Comparison of ENCODE assay signal across 2 cellular contexts in the genomic region with DNA sequence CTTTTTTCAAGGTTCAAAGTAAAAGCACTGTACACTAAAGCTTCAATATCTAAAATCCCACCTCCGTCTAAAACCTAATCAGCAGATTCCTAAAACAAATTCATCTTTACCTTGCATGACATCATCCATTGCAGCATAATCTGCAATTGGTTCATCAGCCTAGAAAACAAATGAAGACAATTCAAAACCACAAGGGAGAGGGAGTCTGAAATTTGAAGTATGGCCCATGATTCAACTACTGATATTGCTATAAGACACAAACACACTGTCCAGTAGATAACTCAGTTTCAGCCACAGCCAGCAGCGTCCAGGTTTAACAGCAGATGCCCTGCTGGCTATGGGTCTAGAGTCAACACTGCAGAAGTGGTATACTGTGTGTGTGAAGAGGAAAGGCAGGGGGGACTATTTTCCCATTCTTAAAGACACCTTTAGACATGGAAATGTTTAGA.
TF ChIP-seq lines count a peak whose summit lies in the region.

No MANE protein-coding gene starts in this region.

TF ChIP-seq in HEK293, 187 proteins besides CTCF, POLR2A, EP300 and RAD21:
- TF ChIP-seq ZEB2 (tag by site-specific recombination; IDR thresholded peaks at IDR 0.05): no peak
- TF ChIP-seq, protein P1, sequence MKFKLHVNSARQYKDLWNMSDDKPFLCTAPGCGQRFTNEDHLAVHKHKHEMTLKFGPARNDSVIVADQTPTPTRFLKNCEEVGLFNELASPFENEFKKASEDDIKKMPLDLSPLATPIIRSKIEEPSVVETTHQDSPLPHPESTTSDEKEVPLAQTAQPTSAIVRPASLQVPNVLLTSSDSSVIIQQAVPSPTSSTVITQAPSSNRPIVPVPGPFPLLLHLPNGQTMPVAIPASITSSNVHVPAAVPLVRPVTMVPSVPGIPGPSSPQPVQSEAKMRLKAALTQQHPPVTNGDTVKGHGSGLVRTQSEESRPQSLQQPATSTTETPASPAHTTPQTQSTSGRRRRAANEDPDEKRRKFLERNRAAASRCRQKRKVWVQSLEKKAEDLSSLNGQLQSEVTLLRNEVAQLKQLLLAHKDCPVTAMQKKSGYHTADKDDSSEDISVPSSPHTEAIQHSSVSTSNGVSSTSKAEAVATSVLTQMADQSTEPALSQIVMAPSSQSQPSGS (tag by site-specific recombination; IDR thresholded peaks at IDR 0.05; ENCODE audit: low read depth): peak; percentile 5; the same call in 1 of the 2 replicates
- no peak for TF ChIP-seq ZBTB21 (tag by site-specific recombination; IDR thresholded peaks at IDR 0.05)
- no peak for TF ChIP-seq ZNF426 (tag by site-specific recombination; IDR thresholded peaks at IDR 0.05)

TF ChIP-seq in endothelial cell of umbilical vein, 7 proteins besides CTCF, POLR2A, EP300 and RAD21:
- TF ChIP-seq GATA2 (IDR thresholded peaks at IDR 0.05; ENCODE audit: insufficient read depth, insufficient read length, low read depth, low read length): no peak
- TF ChIP-seq JUN (IDR thresholded peaks at IDR 0.05; ENCODE audit: borderline replicate concordance, insufficient read depth, insufficient read length, low read depth): no peak
- no peak for TF ChIP-seq EZH2 (IDR thresholded peaks at IDR 0.05; ENCODE audit: borderline replicate concordance, low read depth, low read length, severe bottlenecking)
- no peak for TF ChIP-seq FOS (IDR thresholded peaks at IDR 0.05; ENCODE audit: borderline replicate concordance, insufficient read depth, low read length)
- no peak for TF ChIP-seq POLR2AphosphoS5 (IDR thresholded peaks at IDR 0.05; ENCODE audit: insufficient read depth, low read depth, low read length)
- no peak for TF ChIP-seq MYC (IDR thresholded peaks at IDR 0.05; ENCODE audit: low read depth, low read length)
- TF ChIP-seq, protein P2, sequence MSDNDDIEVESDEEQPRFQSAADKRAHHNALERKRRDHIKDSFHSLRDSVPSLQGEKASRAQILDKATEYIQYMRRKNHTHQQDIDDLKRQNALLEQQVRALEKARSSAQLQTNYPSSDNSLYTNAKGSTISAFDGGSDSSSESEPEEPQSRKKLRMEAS (IDR thresholded peaks at IDR 0.05; ENCODE audit: insufficient read depth, insufficient read length): no peak
